ENCODE assay signal across 1 cellular context in the genomic region with DNA sequence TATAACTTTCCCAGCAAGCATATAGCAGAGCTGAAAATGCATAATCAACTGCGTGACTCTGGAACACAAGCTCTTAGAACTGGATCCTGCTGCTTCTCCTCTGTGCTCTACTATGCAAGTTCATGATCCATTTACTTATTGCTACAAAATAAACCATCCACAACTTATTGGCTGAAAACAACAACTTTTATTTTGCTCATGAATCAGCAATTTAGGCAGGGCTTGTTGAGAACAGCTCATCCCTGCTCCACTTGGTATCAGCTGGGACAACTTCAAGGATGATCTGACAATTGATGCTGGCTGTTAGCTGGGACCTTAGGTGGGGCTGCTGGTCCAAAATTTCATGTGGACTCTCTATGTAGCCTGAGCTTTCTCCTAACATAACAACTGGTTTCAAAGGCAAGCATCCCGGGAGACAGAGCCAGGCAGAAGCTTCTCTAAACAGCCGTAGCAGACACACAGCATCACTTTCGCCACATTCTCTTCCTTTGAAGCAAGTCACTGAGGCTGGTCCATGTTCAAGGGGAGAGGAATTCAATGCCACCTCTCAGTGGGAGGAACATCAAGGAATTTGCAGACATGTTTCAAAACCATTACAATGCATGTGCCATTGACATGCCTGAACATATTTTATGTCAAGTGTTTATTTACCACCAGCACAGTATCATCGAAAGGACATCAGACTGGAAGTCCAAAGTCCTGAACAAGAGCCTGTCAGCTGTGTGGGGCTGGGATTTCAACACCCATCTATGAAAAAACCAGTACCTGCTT.
TF ChIP-seq lines count a peak whose summit lies in the region.

No MANE protein-coding gene starts in this region.

TF ChIP-seq in HepG2, 621 proteins besides CTCF, POLR2A, EP300 and RAD21 (continues in another document):
- TF ChIP-seq, protein P1, sequence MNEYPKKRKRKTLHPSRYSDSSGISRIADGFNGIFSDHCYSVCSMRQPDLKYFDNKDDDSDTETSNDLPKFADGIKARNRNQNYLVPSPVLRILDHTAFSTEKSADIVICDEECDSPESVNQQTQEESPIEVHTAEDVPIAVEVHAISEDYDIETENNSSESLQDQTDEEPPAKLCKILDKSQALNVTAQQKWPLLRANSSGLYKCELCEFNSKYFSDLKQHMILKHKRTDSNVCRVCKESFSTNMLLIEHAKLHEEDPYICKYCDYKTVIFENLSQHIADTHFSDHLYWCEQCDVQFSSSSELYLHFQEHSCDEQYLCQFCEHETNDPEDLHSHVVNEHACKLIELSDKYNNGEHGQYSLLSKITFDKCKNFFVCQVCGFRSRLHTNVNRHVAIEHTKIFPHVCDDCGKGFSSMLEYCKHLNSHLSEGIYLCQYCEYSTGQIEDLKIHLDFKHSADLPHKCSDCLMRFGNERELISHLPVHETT (CRISPR knock-in tag; conservative IDR thresholded peaks at IDR 0.05), result no peak
- TF ChIP-seq HMG20B (CRISPR knock-in tag; conservative IDR thresholded peaks at IDR 0.05) (no peak), KAT2B (IDR thresholded peaks at IDR 0.05; ENCODE audit: borderline replicate concordance, low read depth, low read length) (no peak), SP4 (CRISPR knock-in tag; IDR thresholded peaks at IDR 0.05) (no peak), MAF1 (CRISPR knock-in tag; IDR thresholded peaks at IDR 0.05; ENCODE audit: borderline replicate concordance) (no peak), ZMYM4 (CRISPR knock-in tag; IDR thresholded peaks at IDR 0.05) (no peak), TCF7L2 (IDR thresholded peaks at IDR 0.05; ENCODE audit: low read depth, low read length) (no peak), RXRB (CRISPR knock-in tag; IDR thresholded peaks at IDR 0.05; ENCODE audit: borderline replicate concordance) (0 out of 2 replicates have a peak, but pooled peaks have one; percentile 25), FOSL2 (CRISPR knock-in tag; IDR thresholded peaks at IDR 0.05) (peak; percentile 51; the same call in 1 of the 2 replicates), ZNF501 (CRISPR knock-in tag; IDR thresholded peaks at IDR 0.05) (no peak; the same call in 1 of the 2 replicates), MED8 (CRISPR knock-in tag; IDR thresholded peaks at IDR 0.05; ENCODE audit: insufficient replicate concordance) (no peak), MAZ (IDR thresholded peaks at IDR 0.05; ENCODE audit: borderline replicate concordance, low read depth, low read length) (no peak), MAZ (CRISPR knock-in tag; IDR thresholded peaks at IDR 0.05; ENCODE audit: low read depth) (no peak), GLI4 (CRISPR knock-in tag; IDR thresholded peaks at IDR 0.05; ENCODE audit: borderline replicate concordance) (no peak), GTF2F1 (IDR thresholded peaks at IDR 0.05; ENCODE audit: low read length) (no peak), TCF12 (IDR thresholded peaks at IDR 0.05) (no peak), TCF12 (CRISPR knock-in tag; IDR thresholded peaks at IDR 0.05) (no peak), GFI1 (CRISPR knock-in tag; IDR thresholded peaks at IDR 0.05; ENCODE audit: borderline replicate concordance) (peak; percentile 41; the same call in 1 of the 2 replicates), RFXANK (CRISPR knock-in tag; IDR thresholded peaks at IDR 0.05) (no peak), NFIC (IDR thresholded peaks at IDR 0.05; ENCODE audit: low read length) (0 out of 2 replicates have a peak, but pooled peaks have one; percentile 56), SSRP1 (CRISPR knock-in tag; IDR thresholded peaks at IDR 0.05) (peak; percentile 86; the same call in 1 of the 2 replicates), ZMYM2 (CRISPR knock-in tag; IDR thresholded peaks at IDR 0.05) (no peak), REL (CRISPR knock-in tag; conservative IDR thresholded peaks at IDR 0.05) (no peak), ZNF552 (CRISPR knock-in tag; IDR thresholded peaks at IDR 0.05; ENCODE audit: borderline replicate concordance) (no peak), GTF3A (CRISPR knock-in tag; conservative IDR thresholded peaks at IDR 0.05) (no peak), THAP11 (CRISPR knock-in tag; IDR thresholded peaks at IDR 0.05) (peak; percentile 56; the same call in 1 of the 2 replicates), ZNF737 (CRISPR knock-in tag; IDR thresholded peaks at IDR 0.05; ENCODE audit: borderline replicate concordance) (no peak), ZNF451 (CRISPR knock-in tag; IDR thresholded peaks at IDR 0.05) (no peak), FOXA3 (CRISPR knock-in tag; IDR thresholded peaks at IDR 0.05) (peak; percentile 73), ZNF230 (CRISPR knock-in tag; IDR thresholded peaks at IDR 0.05) (0 out of 2 replicates have a peak, but pooled peaks have one; percentile 39), PHF5A (CRISPR knock-in tag; IDR thresholded peaks at IDR 0.05; ENCODE audit: low read depth, unreplicated experiment) (no peak), SNAI1 (CRISPR knock-in tag; IDR thresholded peaks at IDR 0.05; ENCODE audit: borderline replicate concordance) (no peak), ZMAT3 (CRISPR knock-in tag; conservative IDR thresholded peaks at IDR 0.05) (no peak), ZBTB42 (CRISPR knock-in tag; IDR thresholded peaks at IDR 0.05) (no peak), ZNF749 (CRISPR knock-in tag; IDR thresholded peaks at IDR 0.05; ENCODE audit: borderline replicate concordance) (no peak), SRF (IDR thresholded peaks at IDR 0.05; ENCODE audit: low read depth, low read length) (no peak), ZFAT (CRISPR knock-in tag; conservative IDR thresholded peaks at IDR 0.05) (no peak), PCBP2 (optimal IDR thresholded peaks at IDR 0.05; ENCODE audit: low read depth, low read length, poor library complexity, severe bottlenecking) (no peak)
- TF ChIP-seq, protein P2, sequence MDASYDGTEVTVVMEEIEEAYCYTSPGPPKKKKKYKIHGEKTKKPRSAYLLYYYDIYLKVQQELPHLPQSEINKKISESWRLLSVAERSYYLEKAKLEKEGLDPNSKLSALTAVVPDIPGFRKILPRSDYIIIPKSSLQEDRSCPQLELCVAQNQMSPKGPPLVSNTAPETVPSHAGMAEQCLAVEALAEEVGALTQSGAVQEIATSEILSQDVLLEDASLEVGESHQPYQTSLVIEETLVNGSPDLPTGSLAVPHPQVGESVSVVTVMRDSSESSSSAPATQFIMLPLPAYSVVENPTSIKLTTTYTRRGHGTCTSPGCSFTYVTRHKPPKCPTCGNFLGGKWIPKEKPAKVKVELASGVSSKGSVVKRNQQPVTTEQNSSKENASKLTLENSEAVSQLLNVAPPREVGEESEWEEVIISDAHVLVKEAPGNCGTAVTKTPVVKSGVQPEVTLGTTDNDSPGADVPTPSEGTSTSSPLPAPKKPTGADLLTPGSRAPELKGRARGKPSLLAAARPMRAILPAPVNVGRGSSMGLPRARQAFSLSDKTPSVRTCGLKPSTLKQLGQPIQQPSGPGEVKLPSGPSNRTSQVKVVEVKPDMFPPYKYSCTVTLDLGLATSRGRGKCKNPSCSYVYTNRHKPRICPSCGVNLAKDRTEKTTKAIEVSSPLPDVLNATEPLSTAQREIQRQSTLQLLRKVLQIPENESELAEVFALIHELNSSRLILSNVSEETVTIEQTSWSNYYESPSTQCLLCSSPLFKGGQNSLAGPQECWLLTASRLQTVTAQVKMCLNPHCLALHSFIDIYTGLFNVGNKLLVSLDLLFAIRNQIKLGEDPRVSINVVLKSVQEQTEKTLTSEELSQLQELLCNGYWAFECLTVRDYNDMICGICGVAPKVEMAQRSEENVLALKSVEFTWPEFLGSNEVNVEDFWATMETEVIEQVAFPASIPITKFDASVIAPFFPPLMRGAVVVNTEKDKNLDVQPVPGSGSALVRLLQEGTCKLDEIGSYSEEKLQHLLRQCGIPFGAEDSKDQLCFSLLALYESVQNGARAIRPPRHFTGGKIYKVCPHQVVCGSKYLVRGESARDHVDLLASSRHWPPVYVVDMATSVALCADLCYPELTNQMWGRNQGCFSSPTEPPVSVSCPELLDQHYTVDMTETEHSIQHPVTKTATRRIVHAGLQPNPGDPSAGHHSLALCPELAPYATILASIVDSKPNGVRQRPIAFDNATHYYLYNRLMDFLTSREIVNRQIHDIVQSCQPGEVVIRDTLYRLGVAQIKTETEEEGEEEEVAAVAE (CRISPR knock-in tag; IDR thresholded peaks at IDR 0.05; ENCODE audit: borderline replicate concordance), result no peak
- TF ChIP-seq, protein P3, sequence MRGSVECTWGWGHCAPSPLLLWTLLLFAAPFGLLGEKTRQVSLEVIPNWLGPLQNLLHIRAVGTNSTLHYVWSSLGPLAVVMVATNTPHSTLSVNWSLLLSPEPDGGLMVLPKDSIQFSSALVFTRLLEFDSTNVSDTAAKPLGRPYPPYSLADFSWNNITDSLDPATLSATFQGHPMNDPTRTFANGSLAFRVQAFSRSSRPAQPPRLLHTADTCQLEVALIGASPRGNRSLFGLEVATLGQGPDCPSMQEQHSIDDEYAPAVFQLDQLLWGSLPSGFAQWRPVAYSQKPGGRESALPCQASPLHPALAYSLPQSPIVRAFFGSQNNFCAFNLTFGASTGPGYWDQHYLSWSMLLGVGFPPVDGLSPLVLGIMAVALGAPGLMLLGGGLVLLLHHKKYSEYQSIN (CRISPR knock-in tag; IDR thresholded peaks at IDR 0.05; ENCODE audit: borderline replicate concordance), result no peak
- TF ChIP-seq, protein P4, sequence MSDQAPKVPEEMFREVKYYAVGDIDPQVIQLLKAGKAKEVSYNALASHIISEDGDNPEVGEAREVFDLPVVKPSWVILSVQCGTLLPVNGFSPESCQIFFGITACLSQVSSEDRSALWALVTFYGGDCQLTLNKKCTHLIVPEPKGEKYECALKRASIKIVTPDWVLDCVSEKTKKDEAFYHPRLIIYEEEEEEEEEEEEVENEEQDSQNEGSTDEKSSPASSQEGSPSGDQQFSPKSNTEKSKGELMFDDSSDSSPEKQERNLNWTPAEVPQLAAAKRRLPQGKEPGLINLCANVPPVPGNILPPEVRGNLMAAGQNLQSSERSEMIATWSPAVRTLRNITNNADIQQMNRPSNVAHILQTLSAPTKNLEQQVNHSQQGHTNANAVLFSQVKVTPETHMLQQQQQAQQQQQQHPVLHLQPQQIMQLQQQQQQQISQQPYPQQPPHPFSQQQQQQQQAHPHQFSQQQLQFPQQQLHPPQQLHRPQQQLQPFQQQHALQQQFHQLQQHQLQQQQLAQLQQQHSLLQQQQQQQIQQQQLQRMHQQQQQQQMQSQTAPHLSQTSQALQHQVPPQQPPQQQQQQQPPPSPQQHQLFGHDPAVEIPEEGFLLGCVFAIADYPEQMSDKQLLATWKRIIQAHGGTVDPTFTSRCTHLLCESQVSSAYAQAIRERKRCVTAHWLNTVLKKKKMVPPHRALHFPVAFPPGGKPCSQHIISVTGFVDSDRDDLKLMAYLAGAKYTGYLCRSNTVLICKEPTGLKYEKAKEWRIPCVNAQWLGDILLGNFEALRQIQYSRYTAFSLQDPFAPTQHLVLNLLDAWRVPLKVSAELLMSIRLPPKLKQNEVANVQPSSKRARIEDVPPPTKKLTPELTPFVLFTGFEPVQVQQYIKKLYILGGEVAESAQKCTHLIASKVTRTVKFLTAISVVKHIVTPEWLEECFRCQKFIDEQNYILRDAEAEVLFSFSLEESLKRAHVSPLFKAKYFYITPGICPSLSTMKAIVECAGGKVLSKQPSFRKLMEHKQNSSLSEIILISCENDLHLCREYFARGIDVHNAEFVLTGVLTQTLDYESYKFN (CRISPR knock-in tag; conservative IDR thresholded peaks at IDR 0.05), result peak; percentile 74
- TF ChIP-seq, protein P5, sequence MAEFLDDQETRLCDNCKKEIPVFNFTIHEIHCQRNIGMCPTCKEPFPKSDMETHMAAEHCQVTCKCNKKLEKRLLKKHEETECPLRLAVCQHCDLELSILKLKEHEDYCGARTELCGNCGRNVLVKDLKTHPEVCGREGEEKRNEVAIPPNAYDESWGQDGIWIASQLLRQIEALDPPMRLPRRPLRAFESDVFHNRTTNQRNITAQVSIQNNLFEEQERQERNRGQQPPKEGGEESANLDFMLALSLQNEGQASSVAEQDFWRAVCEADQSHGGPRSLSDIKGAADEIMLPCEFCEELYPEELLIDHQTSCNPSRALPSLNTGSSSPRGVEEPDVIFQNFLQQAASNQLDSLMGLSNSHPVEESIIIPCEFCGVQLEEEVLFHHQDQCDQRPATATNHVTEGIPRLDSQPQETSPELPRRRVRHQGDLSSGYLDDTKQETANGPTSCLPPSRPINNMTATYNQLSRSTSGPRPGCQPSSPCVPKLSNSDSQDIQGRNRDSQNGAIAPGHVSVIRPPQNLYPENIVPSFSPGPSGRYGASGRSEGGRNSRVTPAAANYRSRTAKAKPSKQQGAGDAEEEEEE (CRISPR knock-in tag; IDR thresholded peaks at IDR 0.05; ENCODE audit: borderline replicate concordance), result no peak
- TF ChIP-seq, protein P6, sequence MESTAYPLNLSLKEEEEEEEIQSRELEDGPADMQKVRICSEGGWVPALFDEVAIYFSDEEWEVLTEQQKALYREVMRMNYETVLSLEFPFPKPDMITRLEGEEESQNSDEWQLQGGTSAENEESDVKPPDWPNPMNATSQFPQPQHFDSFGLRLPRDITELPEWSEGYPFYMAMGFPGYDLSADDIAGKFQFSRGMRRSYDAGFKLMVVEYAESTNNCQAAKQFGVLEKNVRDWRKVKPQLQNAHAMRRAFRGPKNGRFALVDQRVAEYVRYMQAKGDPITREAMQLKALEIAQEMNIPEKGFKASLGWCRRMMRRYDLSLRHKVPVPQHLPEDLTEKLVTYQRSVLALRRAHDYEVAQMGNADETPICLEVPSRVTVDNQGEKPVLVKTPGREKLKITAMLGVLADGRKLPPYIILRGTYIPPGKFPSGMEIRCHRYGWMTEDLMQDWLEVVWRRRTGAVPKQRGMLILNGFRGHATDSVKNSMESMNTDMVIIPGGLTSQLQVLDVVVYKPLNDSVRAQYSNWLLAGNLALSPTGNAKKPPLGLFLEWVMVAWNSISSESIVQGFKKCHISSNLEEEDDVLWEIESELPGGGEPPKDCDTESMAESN (CRISPR knock-in tag; conservative IDR thresholded peaks at IDR 0.05), result 0 out of 2 replicates have a peak, but pooled peaks have one; percentile 42
- TF ChIP-seq, protein P7, sequence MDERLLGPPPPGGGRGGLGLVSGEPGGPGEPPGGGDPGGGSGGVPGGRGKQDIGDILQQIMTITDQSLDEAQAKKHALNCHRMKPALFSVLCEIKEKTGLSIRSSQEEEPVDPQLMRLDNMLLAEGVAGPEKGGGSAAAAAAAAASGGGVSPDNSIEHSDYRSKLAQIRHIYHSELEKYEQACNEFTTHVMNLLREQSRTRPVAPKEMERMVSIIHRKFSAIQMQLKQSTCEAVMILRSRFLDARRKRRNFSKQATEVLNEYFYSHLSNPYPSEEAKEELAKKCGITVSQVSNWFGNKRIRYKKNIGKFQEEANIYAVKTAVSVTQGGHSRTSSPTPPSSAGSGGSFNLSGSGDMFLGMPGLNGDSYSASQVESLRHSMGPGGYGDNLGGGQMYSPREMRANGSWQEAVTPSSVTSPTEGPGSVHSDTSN (CRISPR knock-in tag; IDR thresholded peaks at IDR 0.05), result no peak
- TF ChIP-seq, protein P8, sequence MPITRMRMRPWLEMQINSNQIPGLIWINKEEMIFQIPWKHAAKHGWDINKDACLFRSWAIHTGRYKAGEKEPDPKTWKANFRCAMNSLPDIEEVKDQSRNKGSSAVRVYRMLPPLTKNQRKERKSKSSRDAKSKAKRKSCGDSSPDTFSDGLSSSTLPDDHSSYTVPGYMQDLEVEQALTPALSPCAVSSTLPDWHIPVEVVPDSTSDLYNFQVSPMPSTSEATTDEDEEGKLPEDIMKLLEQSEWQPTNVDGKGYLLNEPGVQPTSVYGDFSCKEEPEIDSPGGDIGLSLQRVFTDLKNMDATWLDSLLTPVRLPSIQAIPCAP (CRISPR knock-in tag; IDR thresholded peaks at IDR 0.05; ENCODE audit: low read depth), result no peak
- TF ChIP-seq, protein P9, sequence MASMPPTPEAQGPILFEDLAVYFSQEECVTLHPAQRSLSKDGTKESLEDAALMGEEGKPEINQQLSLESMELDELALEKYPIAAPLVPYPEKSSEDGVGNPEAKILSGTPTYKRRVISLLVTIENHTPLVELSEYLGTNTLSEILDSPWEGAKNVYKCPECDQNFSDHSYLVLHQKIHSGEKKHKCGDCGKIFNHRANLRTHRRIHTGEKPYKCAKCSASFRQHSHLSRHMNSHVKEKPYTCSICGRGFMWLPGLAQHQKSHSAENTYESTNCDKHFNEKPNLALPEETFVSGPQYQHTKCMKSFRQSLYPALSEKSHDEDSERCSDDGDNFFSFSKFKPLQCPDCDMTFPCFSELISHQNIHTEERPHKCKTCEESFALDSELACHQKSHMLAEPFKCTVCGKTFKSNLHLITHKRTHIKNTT (CRISPR knock-in tag; IDR thresholded peaks at IDR 0.05), result no peak
